Comparison of ENCODE assay signal across 2 cellular contexts in the genomic region with DNA sequence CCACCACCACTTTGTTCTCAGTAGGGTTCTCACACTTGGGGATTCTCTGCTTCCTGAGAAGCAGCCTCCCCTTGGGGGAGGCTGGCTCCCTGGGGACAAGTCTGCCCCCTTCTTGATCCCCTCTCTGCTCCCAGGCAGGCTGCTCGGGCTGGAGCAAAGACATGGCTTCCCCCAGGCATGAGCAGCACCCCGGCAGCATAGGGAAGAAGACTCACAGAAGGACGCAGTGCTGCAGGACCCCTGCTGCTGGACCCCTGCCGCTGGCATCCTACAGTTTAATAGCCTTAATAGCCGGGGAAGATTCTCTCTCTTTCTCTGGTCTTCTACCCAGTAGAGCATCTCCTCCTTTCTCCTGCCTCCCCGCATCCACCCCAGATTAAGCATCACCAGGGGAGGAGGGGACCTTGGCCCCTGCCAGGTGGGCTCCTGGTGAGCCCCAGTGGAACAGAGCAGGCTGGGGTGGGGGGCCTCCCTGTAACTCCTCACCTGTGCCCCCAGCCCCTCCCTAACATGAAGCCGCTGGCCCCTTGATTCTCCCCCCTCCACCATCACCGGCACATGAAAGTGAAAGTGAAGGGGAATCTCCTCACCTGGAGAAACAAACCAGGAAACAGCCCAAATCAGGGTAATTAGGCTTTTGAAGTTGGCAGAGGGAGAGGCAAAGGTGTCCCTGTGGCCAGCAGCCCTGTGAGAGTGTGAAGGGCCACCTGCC.
TF ChIP-seq lines count a peak whose summit lies in the region.

No MANE protein-coding gene starts in this region.

TF ChIP-seq in HEK293, 187 proteins besides CTCF, POLR2A, EP300 and RAD21:
- TF ChIP-seq, protein P1, sequence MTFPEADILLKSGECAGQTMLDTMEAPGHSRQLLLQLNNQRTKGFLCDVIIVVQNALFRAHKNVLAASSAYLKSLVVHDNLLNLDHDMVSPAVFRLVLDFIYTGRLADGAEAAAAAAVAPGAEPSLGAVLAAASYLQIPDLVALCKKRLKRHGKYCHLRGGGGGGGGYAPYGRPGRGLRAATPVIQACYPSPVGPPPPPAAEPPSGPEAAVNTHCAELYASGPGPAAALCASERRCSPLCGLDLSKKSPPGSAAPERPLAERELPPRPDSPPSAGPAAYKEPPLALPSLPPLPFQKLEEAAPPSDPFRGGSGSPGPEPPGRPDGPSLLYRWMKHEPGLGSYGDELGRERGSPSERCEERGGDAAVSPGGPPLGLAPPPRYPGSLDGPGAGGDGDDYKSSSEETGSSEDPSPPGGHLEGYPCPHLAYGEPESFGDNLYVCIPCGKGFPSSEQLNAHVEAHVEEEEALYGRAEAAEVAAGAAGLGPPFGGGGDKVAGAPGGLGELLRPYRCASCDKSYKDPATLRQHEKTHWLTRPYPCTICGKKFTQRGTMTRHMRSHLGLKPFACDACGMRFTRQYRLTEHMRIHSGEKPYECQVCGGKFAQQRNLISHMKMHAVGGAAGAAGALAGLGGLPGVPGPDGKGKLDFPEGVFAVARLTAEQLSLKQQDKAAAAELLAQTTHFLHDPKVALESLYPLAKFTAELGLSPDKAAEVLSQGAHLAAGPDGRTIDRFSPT (tag by site-specific recombination; IDR thresholded peaks at IDR 0.05): no peak
- peak; percentile 89 for TF ChIP-seq ZIC2 (tag by site-specific recombination; IDR thresholded peaks at IDR 0.05)
- peak; percentile 47; the same call in 1 of the 2 replicates for TF ChIP-seq GLIS2 (tag by site-specific recombination; IDR thresholded peaks at IDR 0.05)
- 0 out of 2 replicates have a peak, but pooled peaks have one; percentile 31 for TF ChIP-seq PRDM1 (tag by site-specific recombination; IDR thresholded peaks at IDR 0.05)
- 0 out of 2 replicates have a peak, but pooled peaks have one; percentile 11 for TF ChIP-seq ZNF596 (tag by site-specific recombination; IDR thresholded peaks at IDR 0.05)

TF ChIP-seq in GM12878, 131 proteins besides CTCF, POLR2A, EP300 and RAD21:
- no peak for TF ChIP-seq BHLHE40 (IDR thresholded peaks at IDR 0.05; ENCODE audit: borderline replicate concordance in 1 of 2, low read depth in 2 of 2, low read length in 1 of 2)
- TF ChIP-seq MYB (IDR thresholded peaks at IDR 0.05; ENCODE audit: borderline replicate concordance, low read depth, low read length): no peak
- no peak for TF ChIP-seq SMAD1 (IDR thresholded peaks at IDR 0.05; ENCODE audit: low read depth, partially characterized antibody)
- no peak for TF ChIP-seq PAX5 (IDR thresholded peaks at IDR 0.05; ENCODE audit: borderline replicate concordance, low read depth, low read length)
- no peak for TF ChIP-seq NFYA (IDR thresholded peaks at IDR 0.05; ENCODE audit: borderline replicate concordance, low read depth, low read length)
- TF ChIP-seq, protein P2, sequence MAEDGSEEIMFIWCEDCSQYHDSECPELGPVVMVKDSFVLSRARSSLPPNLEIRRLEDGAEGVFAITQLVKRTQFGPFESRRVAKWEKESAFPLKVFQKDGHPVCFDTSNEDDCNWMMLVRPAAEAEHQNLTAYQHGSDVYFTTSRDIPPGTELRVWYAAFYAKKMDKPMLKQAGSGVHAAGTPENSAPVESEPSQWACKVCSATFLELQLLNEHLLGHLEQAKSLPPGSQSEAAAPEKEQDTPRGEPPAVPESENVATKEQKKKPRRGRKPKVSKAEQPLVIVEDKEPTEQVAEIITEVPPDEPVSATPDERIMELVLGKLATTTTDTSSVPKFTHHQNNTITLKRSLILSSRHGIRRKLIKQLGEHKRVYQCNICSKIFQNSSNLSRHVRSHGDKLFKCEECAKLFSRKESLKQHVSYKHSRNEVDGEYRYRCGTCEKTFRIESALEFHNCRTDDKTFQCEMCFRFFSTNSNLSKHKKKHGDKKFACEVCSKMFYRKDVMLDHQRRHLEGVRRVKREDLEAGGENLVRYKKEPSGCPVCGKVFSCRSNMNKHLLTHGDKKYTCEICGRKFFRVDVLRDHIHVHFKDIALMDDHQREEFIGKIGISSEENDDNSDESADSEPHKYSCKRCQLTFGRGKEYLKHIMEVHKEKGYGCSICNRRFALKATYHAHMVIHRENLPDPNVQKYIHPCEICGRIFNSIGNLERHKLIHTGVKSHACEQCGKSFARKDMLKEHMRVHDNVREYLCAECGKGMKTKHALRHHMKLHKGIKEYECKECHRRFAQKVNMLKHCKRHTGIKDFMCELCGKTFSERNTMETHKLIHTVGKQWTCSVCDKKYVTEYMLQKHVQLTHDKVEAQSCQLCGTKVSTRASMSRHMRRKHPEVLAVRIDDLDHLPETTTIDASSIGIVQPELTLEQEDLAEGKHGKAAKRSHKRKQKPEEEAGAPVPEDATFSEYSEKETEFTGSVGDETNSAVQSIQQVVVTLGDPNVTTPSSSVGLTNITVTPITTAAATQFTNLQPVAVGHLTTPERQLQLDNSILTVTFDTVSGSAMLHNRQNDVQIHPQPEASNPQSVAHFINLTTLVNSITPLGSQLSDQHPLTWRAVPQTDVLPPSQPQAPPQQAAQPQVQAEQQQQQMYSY (CRISPR knock-in tag; IDR thresholded peaks at IDR 0.05): no peak
- TF ChIP-seq MEF2B (IDR thresholded peaks at IDR 0.05; ENCODE audit: partially characterized antibody, poor library complexity, severe bottlenecking): peak; percentile 96
- TF ChIP-seq, protein P3, sequence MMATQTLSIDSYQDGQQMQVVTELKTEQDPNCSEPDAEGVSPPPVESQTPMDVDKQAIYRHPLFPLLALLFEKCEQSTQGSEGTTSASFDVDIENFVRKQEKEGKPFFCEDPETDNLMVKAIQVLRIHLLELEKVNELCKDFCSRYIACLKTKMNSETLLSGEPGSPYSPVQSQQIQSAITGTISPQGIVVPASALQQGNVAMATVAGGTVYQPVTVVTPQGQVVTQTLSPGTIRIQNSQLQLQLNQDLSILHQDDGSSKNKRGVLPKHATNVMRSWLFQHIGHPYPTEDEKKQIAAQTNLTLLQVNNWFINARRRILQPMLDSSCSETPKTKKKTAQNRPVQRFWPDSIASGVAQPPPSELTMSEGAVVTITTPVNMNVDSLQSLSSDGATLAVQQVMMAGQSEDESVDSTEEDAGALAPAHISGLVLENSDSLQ (IDR thresholded peaks at IDR 0.05): no peak
- TF ChIP-seq, protein P4, sequence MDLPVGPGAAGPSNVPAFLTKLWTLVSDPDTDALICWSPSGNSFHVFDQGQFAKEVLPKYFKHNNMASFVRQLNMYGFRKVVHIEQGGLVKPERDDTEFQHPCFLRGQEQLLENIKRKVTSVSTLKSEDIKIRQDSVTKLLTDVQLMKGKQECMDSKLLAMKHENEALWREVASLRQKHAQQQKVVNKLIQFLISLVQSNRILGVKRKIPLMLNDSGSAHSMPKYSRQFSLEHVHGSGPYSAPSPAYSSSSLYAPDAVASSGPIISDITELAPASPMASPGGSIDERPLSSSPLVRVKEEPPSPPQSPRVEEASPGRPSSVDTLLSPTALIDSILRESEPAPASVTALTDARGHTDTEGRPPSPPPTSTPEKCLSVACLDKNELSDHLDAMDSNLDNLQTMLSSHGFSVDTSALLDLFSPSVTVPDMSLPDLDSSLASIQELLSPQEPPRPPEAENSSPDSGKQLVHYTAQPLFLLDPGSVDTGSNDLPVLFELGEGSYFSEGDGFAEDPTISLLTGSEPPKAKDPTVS (IDR thresholded peaks at IDR 0.05; ENCODE audit: low read depth, low read length): no peak
- peak; percentile 57; the same call in 1 of the 2 replicates for TF ChIP-seq RB1 (IDR thresholded peaks at IDR 0.05; ENCODE audit: borderline replicate concordance)
- no peak for TF ChIP-seq POLR2AphosphoS5 (IDR thresholded peaks at IDR 0.05; ENCODE audit: low read length)
- TF ChIP-seq GATAD2B (conservative IDR thresholded peaks at IDR 0.05; ENCODE audit: low read depth): peak; percentile 68
- TF ChIP-seq, protein P5, sequence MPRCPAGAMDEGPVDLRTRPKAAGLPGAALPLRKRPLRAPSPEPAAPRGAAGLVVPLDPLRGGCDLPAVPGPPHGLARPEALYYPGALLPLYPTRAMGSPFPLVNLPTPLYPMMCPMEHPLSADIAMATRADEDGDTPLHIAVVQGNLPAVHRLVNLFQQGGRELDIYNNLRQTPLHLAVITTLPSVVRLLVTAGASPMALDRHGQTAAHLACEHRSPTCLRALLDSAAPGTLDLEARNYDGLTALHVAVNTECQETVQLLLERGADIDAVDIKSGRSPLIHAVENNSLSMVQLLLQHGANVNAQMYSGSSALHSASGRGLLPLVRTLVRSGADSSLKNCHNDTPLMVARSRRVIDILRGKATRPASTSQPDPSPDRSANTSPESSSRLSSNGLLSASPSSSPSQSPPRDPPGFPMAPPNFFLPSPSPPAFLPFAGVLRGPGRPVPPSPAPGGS (IDR thresholded peaks at IDR 0.05; ENCODE audit: borderline replicate concordance, insufficient read depth, low read depth, low read length, poor library complexity, severe bottlenecking): no peak
